Comparison of ENCODE assay signal across 8 cellular contexts in the genomic region with DNA sequence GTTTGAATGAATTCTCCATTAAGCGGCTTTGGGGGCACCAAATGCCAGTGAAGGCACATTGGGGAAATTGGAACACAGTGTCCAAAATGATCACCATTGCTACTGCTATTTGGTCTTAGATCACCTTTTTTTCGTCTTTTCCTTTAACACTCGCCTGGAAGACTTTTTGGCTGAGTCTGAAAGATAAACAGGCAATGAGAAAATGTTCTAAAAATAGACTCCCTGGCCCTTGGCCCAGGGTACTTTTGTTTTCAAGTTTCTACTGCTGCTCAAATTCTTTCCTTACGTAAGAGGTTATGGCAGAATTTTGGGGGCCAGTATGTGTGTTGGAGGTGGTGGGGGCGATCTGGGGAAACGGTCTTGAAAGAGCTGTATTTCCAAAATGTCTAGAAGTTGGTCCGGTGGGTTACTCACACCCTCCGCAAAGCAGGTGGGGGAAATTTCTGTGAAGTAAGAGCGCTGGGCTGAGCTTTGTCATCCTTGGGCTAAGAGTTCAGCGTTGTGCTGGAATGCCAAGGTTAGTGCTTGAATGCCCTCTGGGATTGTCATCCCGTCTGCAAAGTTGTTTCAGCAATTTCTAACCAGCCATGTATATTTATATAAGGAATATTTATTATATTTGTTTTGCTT. TPM values are rescaled to one million over a fixed set of nuclear protein-coding genes. Genes with fewer than 3 reads are reported as not detected.
DNase-seq lines count a peak whose midpoint lies in the region; FAIRE-seq and TF ChIP-seq lines count a peak whose summit lies in the region.

No MANE protein-coding gene starts in this region.

- no peak for TF ChIP-seq POLR2A in esophagus muscularis mucosa (IDR thresholded peaks at IDR 0.05; ENCODE audit: low read depth)

- no peak for TF ChIP-seq EP300 in esophagus muscularis mucosa (IDR thresholded peaks at IDR 0.05)

- H3K36me3 Mint-ChIP-seq in neural crest cell (ENCODE audit: low read depth), result no peaks in the 10 kb centered on the region

- no peaks in the 10 kb centered on the region for H3K9me3 ChIP-seq in SK-N-MC (ENCODE audit: low read depth, low read length)
- no peaks in the 10 kb centered on the region for H3K9me3 ChIP-seq in esophagus muscularis mucosa

- peaks cover 25% of the 10 kb centered on the region for H3K4me1 Mint-ChIP-seq in neural crest cell

- H3K4me1 ChIP-seq in esophagus muscularis mucosa, result peaks cover 36 to 53% (median 50%) of the 10 kb centered on the region in 4 donors

- H3K27ac ChIP-seq in SK-N-MC, result peak overlapping the region; percentile 94; the same call in 1 of the 2 replicates
- peak overlapping the region; percentile 97 to 100 (median 98) for H3K27ac ChIP-seq in esophagus muscularis mucosa (replicated peaks in 1 of 4)

- no peaks in the 10 kb centered on the region for H3K9me3 Mint-ChIP-seq in neural crest cell

- FAIRE-seq in GM18507 (lab: Jason Lieb, UNC), result peak; percentile 47

- intact Hi-C loops in esophagus muscularis mucosa (cut with DNase I), result loop anchor here (2.0 kb wide), 1 partner anchor 37 kb away; no protein-coding TSS in a partner anchor

- H3K9ac ChIP-seq in SK-N-MC (ENCODE audit: insufficient read length), result no peak overlapping the region

- H3K27me3 ChIP-seq in esophagus muscularis mucosa, result no peaks in the 10 kb centered on the region

- peaks cover 76% of the 10 kb centered on the region for H3K27me3 Mint-ChIP-seq in neural crest cell (ENCODE audit: low read depth)

- H3K27ac Mint-ChIP-seq in neural crest cell (ENCODE audit: unreplicated experiment), result no peak overlapping the region

- H3K4me3 ChIP-seq in SK-N-MC (peak overlapping the region; percentile 85), esophagus muscularis mucosa (peak overlapping the region; percentile 77 to 98 (median 90))

- H3K36me3 ChIP-seq in SK-N-MC (ENCODE audit: insufficient read depth, low read length) (no peaks in the 10 kb centered on the region), esophagus muscularis mucosa (peaks cover 0 to 5% (median 2%) of the 10 kb centered on the region in 4 donors)

- peak overlapping the region; percentile 94 for H3K4me3 Mint-ChIP-seq in neural crest cell

- DNase-seq in GM18507 (ENCODE audit: extremely low spot score, insufficient read length, low read depth), result no peak
- no peak for DNase-seq in SK-N-MC (ENCODE audit: low read depth, low spot score)
- no peak for DNase-seq in esophagus muscularis mucosa (ENCODE audit: extremely low spot score)
- no peak for DNase-seq in neural crest cell (ENCODE audit: low read depth, low spot score)
- no peak for DNase-seq in iPS-NIHi11 (ENCODE audit: low spot score)
- DNase-seq in SKM-1 treated with dmso at 0.1 percent for 144 hours (lab: John Stamatoyannopoulos, UW; ENCODE audit: unreplicated experiment), result no peak
- DNase-seq in NCI-H1694 (lab: John Stamatoyannopoulos, UW), result no peak
- DNase-seq in NCI-H1105 (lab: John Stamatoyannopoulos, UW), result no peak

- TF ChIP-seq CTCF in esophagus muscularis mucosa (IDR thresholded peaks at IDR 0.05) (no peak), neural crest cell (conservative IDR thresholded peaks at IDR 0.05) (no peak)

- WGBS in esophagus muscularis mucosa, result 10% methylated on average over 11 of the region's 11 CpGs

RNA-seq across cellular contexts. Expression of a gene that starts 1.3 kb away (rescaled TPM):
- 10 to 100 TPM; 18.7 to 56.0 (median 39.9) TPM for total RNA-seq in esophagus muscularis mucosa
- total RNA-seq in neural crest cell, result 14.9 and 15.6 TPM in 2 replicates

RNA-seq across cellular contexts. Expression of a gene that starts 14.0 kb away (rescaled TPM):
- total RNA-seq in esophagus muscularis mucosa (1 to 10 TPM in 2 of 4 donors, under 1 TPM in 2; 0.71 to 1.6 (median 1.0) TPM), neural crest cell (0.44 and 0.45 TPM in 2 replicates)
